27 cellular contexts compared by ENCODE assay signal in genomic region chr4:151797131-151797530, GRCh38. TPM values are rescaled to one million over a fixed set of nuclear protein-coding genes. Genes with fewer than 3 reads are reported as not detected.
DNase-seq lines count a peak whose midpoint lies in the region; ATAC-seq and TF ChIP-seq lines count a peak whose summit lies in the region.
"Had no signal": no experiment of that assay in that cellular context is flagged by ENCODE, and none has a peak within 500 bp of the region (broad histone marks: within the 10 kb centered on the region; RNA-seq: fewer than 3 reads in every experiment).

No MANE protein-coding gene starts in this region.

- DNase-seq in MCF 10A (ENCODE audit: unreplicated experiment) (no peak), breast epithelium (ENCODE audit: low spot score in 2 of 2) (no peak), chondrocyte (ENCODE audit: low spot score) (no peak), right lobe of liver (peak in 2 of 3 donors; percentile 19 to 66), aorta (no peak)
- DNase-seq in activated T-helper 1 cell treated with anti-CD3 and anti-CD28 coated beads, Interleukin-12 subunit alpha, Interleukin-12 subunit beta, Interleukin-2, Interleukin-4 antibody, amounts not matched to agents 30 ng/mL and 10 ng/mL and 1 ng/mL, durations not matched to agents 14 hours and 24 hours and 36 hours (ENCODE audit: low spot score): no peak
- DNase-seq: activated CD4-positive, alpha-beta T cell treated with anti-CD3 and anti-CD28 coated beads for 48 hours; activated naive CD4-positive, alpha-beta T cell; activated T-cell treated with anti-CD3 and anti-CD28 coated beads, Interleukin-2, amount 50 U/mL, for 4 hours; adrenal gland; BE2C; DMS79 treated with DMSO at 0.1 percent for 48 hours; naive thymus-derived CD8-positive, alpha-beta T cell; NCI-H1694; NCI-H2171 treated with DMSO at 0.1 percent for 48 hours; NCI-H524 treated with DMSO at 0.1 percent for 48 hours; SK-N-SH; stimulated activated CD4-positive, alpha-beta T cell treated with anti-CD3 and anti-CD28 coated beads, Interleukin-4, amount 100 ng/mL, for 24 hours; stimulated activated naive B cell treated with anti-CD40 and anti-IgM and Interleukin-4, amounts not matched to agents 10 μg/mL and 1 μg/mL and 100 μg/mL, for 72 hours; T-helper 2 cell; thyroid gland had no signal

- H3K4me1 ChIP-seq in breast epithelium: no peaks in the 10 kb centered on the region
- peaks cover 0 to 6% (median 0%) of the 10 kb centered on the region in 4 donors for H3K4me1 ChIP-seq in right lobe of liver
- peaks cover 0 to 1% of the 10 kb centered on the region in 2 donors for H3K4me1 ChIP-seq in aorta (ENCODE audit: control insufficient read depth in 1 of 2, insufficient read depth in 2 of 2, low read length in 2 of 2)
- H3K4me1 ChIP-seq: adrenal gland, BE2C, thyroid gland had no signal

- peak; percentile 89 to 96 (median 94) for ATAC-seq in right lobe of liver
- ATAC-seq in aorta (ENCODE audit: low FRiP score): no peak
- no peak for ATAC-seq in GM18873 (IDR thresholded peaks at IDR 0.05; ENCODE audit: low FRiP score, unreplicated experiment)
- ATAC-seq in HG03354 (IDR thresholded peaks at IDR 0.05; ENCODE audit: poor library complexity, severe bottlenecking, unreplicated experiment): no peak
- ATAC-seq: activated T-cell treated with anti-CD3 and anti-CD28 coated beads, Interleukin-2, amount 50 U/mL, for 4 hours; GM23338; naive thymus-derived CD8-positive, alpha-beta T cell; stimulated activated naive B cell treated with anti-CD40 and anti-IgM and Interleukin-4, amounts not matched to agents 10 μg/mL and 1 μg/mL and 100 μg/mL, for 72 hours had no signal

- H3K4me1 Mint-ChIP-seq in MCF 10A (ENCODE audit: insufficient read depth, unreplicated experiment): peaks cover 11% of the 10 kb centered on the region
- H3K4me1 Mint-ChIP-seq in chondrocyte (ENCODE audit: low read depth): peaks cover 8% of the 10 kb centered on the region
- H3K4me1 Mint-ChIP-seq in activated T-helper 1 cell treated with anti-CD3 and anti-CD28 coated beads, Interleukin-12 subunit alpha, Interleukin-12 subunit beta, Interleukin-2, Interleukin-4 antibody, amounts not matched to agents 30 ng/mL and 10 ng/mL and 1 ng/mL, durations not matched to agents 14 hours and 24 hours and 36 hours (ENCODE audit: low read depth): no peaks in the 10 kb centered on the region
- H3K4me1 Mint-ChIP-seq: memory B cell; stimulated activated naive B cell treated with anti-CD40 and anti-IgM and Interleukin-4, amounts not matched to agents 10 μg/mL and 1 μg/mL and 100 μg/mL, for 72 hours had no signal

- no peaks in the 10 kb centered on the region for H3K27me3 Mint-ChIP-seq in MCF 10A (ENCODE audit: insufficient read depth, unreplicated experiment)
- H3K27me3 Mint-ChIP-seq in chondrocyte (ENCODE audit: low read depth): peaks cover 3% of the 10 kb centered on the region
- H3K27me3 Mint-ChIP-seq in activated T-helper 1 cell treated with anti-CD3 and anti-CD28 coated beads, Interleukin-12 subunit alpha, Interleukin-12 subunit beta, Interleukin-2, Interleukin-4 antibody, amounts not matched to agents 30 ng/mL and 10 ng/mL and 1 ng/mL, durations not matched to agents 14 hours and 24 hours and 36 hours (ENCODE audit: insufficient read depth): peaks cover 14% of the 10 kb centered on the region

- TF ChIP-seq CTCF in MCF 10A (IDR thresholded peaks at IDR 0.05; ENCODE audit: unreplicated experiment) (no peak), breast epithelium (IDR thresholded peaks at IDR 0.05) (no peak), chondrocyte (IDR thresholded peaks at IDR 0.05) (no peak), right lobe of liver (IDR thresholded peaks at IDR 0.05) (no peak)

- CTCF ChIA-PET in MCF 10A (lab: Yijun Ruan, JAX): no interaction called here

- no peak overlapping the region for H3K27ac ChIP-seq in breast epithelium
- no peak overlapping the region for H3K27ac ChIP-seq in right lobe of liver
- no peak overlapping the region for H3K27ac ChIP-seq in aorta (ENCODE audit: low read depth in 1 of 2, low read length in 2 of 2)
- H3K27ac ChIP-seq: adrenal gland, thyroid gland, VCaP had no signal

- intact Hi-C loops in MCF 10A (cut with micrococcal nuclease) (no loop called here), breast epithelium (cut with DNase I; ENCODE audit: low total_unique reads) (no loop called here), right lobe of liver (cut with DNase I) (no loop called here), aorta (cut with DNase I) (no loop called here)
- intact Hi-C loops in activated T-helper 1 cell treated with anti-CD3 and anti-CD28 coated beads, Interleukin-12 subunit alpha, Interleukin-12 subunit beta, Interleukin-2, Interleukin-4 antibody, amounts not matched to agents 30 ng/mL and 10 ng/mL and 1 ng/mL, durations not matched to agents 14 hours and 24 hours and 36 hours (cut with micrococcal nuclease): no loop called here

- H3K4me3 Mint-ChIP-seq in MCF 10A (ENCODE audit: unreplicated experiment): no peak overlapping the region
- H3K4me3 Mint-ChIP-seq in chondrocyte (ENCODE audit: unreplicated experiment): no peak overlapping the region
- H3K4me3 Mint-ChIP-seq in activated T-helper 1 cell treated with anti-CD3 and anti-CD28 coated beads, Interleukin-12 subunit alpha, Interleukin-12 subunit beta, Interleukin-2, Interleukin-4 antibody, amounts not matched to agents 30 ng/mL and 10 ng/mL and 1 ng/mL, durations not matched to agents 14 hours and 24 hours and 36 hours: no peak overlapping the region
- H3K4me3 Mint-ChIP-seq: activated T-cell treated with anti-CD3 and anti-CD28 coated beads, Interleukin-2, amount 50 U/mL, for 4 hours; dendritic cell treated with granulocyte-macrophage colony-stimulating factor and Interleukin-4, amounts not matched to agents 40 ng/mL and 50 ng/mL, for 4 days; GM23338; memory B cell; naive thymus-derived CD8-positive, alpha-beta T cell; stimulated activated naive B cell treated with anti-CD40 and anti-IgM and Interleukin-4, amounts not matched to agents 10 μg/mL and 1 μg/mL and 100 μg/mL, for 72 hours had no signal

- H3K9me3 ChIP-seq in breast epithelium (no peaks in the 10 kb centered on the region), right lobe of liver (no peaks in the 10 kb centered on the region), aorta (ENCODE audit: control insufficient read depth, low read length) (no peaks in the 10 kb centered on the region)
- H3K9me3 ChIP-seq: adrenal gland, BE2C, SK-N-SH, thyroid gland had no signal

- no peaks in the 10 kb centered on the region for H3K36me3 Mint-ChIP-seq in MCF 10A (ENCODE audit: insufficient read depth, unreplicated experiment)
- no peaks in the 10 kb centered on the region for H3K36me3 Mint-ChIP-seq in chondrocyte (ENCODE audit: low read depth)
- no peaks in the 10 kb centered on the region for H3K36me3 Mint-ChIP-seq in activated T-helper 1 cell treated with anti-CD3 and anti-CD28 coated beads, Interleukin-12 subunit alpha, Interleukin-12 subunit beta, Interleukin-2, Interleukin-4 antibody, amounts not matched to agents 30 ng/mL and 10 ng/mL and 1 ng/mL, durations not matched to agents 14 hours and 24 hours and 36 hours (ENCODE audit: low read depth)
- H3K36me3 Mint-ChIP-seq: memory B cell; naive thymus-derived CD8-positive, alpha-beta T cell; stimulated activated naive B cell treated with anti-CD40 and anti-IgM and Interleukin-4, amounts not matched to agents 10 μg/mL and 1 μg/mL and 100 μg/mL, for 72 hours had no signal

- TF ChIP-seq POLR2A in breast epithelium (IDR thresholded peaks at IDR 0.05) (no peak), right lobe of liver (IDR thresholded peaks at IDR 0.05) (no peak)

- POLR2A ChIA-PET in MCF 10A (lab: Yijun Ruan, JAX): interaction anchor here (0.6 to 1.1 kb wide), 2 partner anchors 37 to 572 kb away, joined by 3 read pairs; partner anchors contain the start of gene GATB

- H3K27ac Mint-ChIP-seq in MCF 10A (ENCODE audit: low read depth, unreplicated experiment): peak overlapping the region; percentile 28
- peak overlapping the region; percentile 46 for H3K27ac Mint-ChIP-seq in chondrocyte (ENCODE audit: unreplicated experiment)
- H3K27ac Mint-ChIP-seq in activated T-helper 1 cell treated with anti-CD3 and anti-CD28 coated beads, Interleukin-12 subunit alpha, Interleukin-12 subunit beta, Interleukin-2, Interleukin-4 antibody, amounts not matched to agents 30 ng/mL and 10 ng/mL and 1 ng/mL, durations not matched to agents 14 hours and 24 hours and 36 hours: no peak overlapping the region
- H3K27ac Mint-ChIP-seq: dendritic cell treated with granulocyte-macrophage colony-stimulating factor and Interleukin-4, amounts not matched to agents 40 ng/mL and 50 ng/mL, for 4 days; GM23338; memory B cell; naive thymus-derived CD8-positive, alpha-beta T cell; stimulated activated naive B cell treated with anti-CD40 and anti-IgM and Interleukin-4, amounts not matched to agents 10 μg/mL and 1 μg/mL and 100 μg/mL, for 72 hours had no signal

- H3K4me3 ChIP-seq in breast epithelium (no peak overlapping the region), right lobe of liver (no peak overlapping the region), aorta (ENCODE audit: low read length in 2 of 2) (no peak overlapping the region)
- H3K4me3 ChIP-seq: adrenal gland, GM23338, thyroid gland had no signal

- BruUV-seq in MCF 10A (replicated peaks; lab: Mats Ljungman, UMichigan): no TSS peak

- 31% methylated on average over 3 of the region's 3 CpGs for WGBS in right lobe of liver (ENCODE audit: insufficient coverage, low coverage, low lambda C conversion rate, missing lambda C conversion rate)
- 36 to 53% methylated on average over 3 of the region's 3 CpGs for WGBS in aorta, 2 donors

- H3K36me3 ChIP-seq in breast epithelium (no peaks in the 10 kb centered on the region), right lobe of liver (no peaks in the 10 kb centered on the region), aorta (ENCODE audit: control insufficient read depth in 1 of 2, insufficient read depth in 2 of 2, low read length in 1 of 2) (no peaks in the 10 kb centered on the region)
- H3K36me3 ChIP-seq: adrenal gland, BE2C, thyroid gland had no signal

- H3K27me3 ChIP-seq in breast epithelium: no peaks in the 10 kb centered on the region
- no peaks in the 10 kb centered on the region for H3K27me3 ChIP-seq in right lobe of liver
- H3K27me3 ChIP-seq in aorta (ENCODE audit: control insufficient read depth in 1 of 2, insufficient read depth in 2 of 2, low read length in 1 of 2): no peaks in the 10 kb centered on the region
- H3K27me3 ChIP-seq: adrenal gland, BE2C, thyroid gland had no signal

- H3K9me3 Mint-ChIP-seq in MCF 10A (ENCODE audit: unreplicated experiment): no peaks in the 10 kb centered on the region
- H3K9me3 Mint-ChIP-seq in chondrocyte (ENCODE audit: low read depth): no peaks in the 10 kb centered on the region
- H3K9me3 Mint-ChIP-seq in activated T-helper 1 cell treated with anti-CD3 and anti-CD28 coated beads, Interleukin-12 subunit alpha, Interleukin-12 subunit beta, Interleukin-2, Interleukin-4 antibody, amounts not matched to agents 30 ng/mL and 10 ng/mL and 1 ng/mL, durations not matched to agents 14 hours and 24 hours and 36 hours: no peaks in the 10 kb centered on the region
- H3K9me3 Mint-ChIP-seq: activated T-cell treated with anti-CD3 and anti-CD28 coated beads, Interleukin-2, amount 50 U/mL, for 4 hours; dendritic cell treated with granulocyte-macrophage colony-stimulating factor and Interleukin-4, amounts not matched to agents 40 ng/mL and 50 ng/mL, for 4 days; GM23338; stimulated activated naive B cell treated with anti-CD40 and anti-IgM and Interleukin-4, amounts not matched to agents 10 μg/mL and 1 μg/mL and 100 μg/mL, for 72 hours had no signal

RNA-seq across cellular contexts. Expression of gene GATB, which starts 36.3 kb away (rescaled TPM):
- total RNA-seq in MCF 10A (2022) (15.9 and 17.8 TPM in 2 replicates), breast epithelium (10 to 100 TPM; 12.8 to 26.6 (median 20.6) TPM), chondrocyte (9.2 to 13.0 TPM (median 10.2 TPM) in 3 replicates), right lobe of liver (10 to 100 TPM; 16.5 to 38.7 (median 17.5) TPM), aorta (1 to 10 TPM; 5.2 to 9.1 TPM)
- 10 to 100 TPM in 1 of 2 donors, 1 to 10 TPM in 1; 7.4 to 13.0 TPM for polyA plus RNA-seq in aorta
- total RNA-seq in activated T-helper 1 cell treated with anti-CD3 and anti-CD28 coated beads, Interleukin-12 subunit alpha, Interleukin-12 subunit beta, Interleukin-2, Interleukin-4 antibody, amounts not matched to agents 30 ng/mL and 10 ng/mL and 1 ng/mL, durations not matched to agents 14 hours and 24 hours and 36 hours: 16.1 and 20.0 TPM in 2 replicates

Comparison
In these comparisons a context has a peak if more than half of its experiments do, and no peak if none do; other contexts are left out.
1. DNase-seq: peak in right lobe of liver (2 of 3); none in MCF 10A (single experiment), breast epithelium (0 of 2), chondrocyte (single experiment), aorta (0 of 2) and activated T-helper 1 cell treated with anti-CD3 and anti-CD28 coated beads, Interleukin-12 subunit alpha, Interleukin-12 subunit beta, Interleukin-2, Interleukin-4 antibody, amounts not matched to agents 30 ng/mL and 10 ng/mL and 1 ng/mL, durations not matched to agents 14 hours and 24 hours and 36 hours (single experiment).
2. ATAC-seq: peak in right lobe of liver (4 of 4); none in aorta (single experiment), GM18873 (single experiment) and HG03354 (single experiment).